In genomic region chrX:134654398-134655012, GRCh38 we compare ENCODE assay signal across 15 cellular contexts. TPM values are rescaled to one million over a fixed set of nuclear protein-coding genes. Genes with fewer than 3 reads are reported as not detected.
DNase-seq lines count a peak whose midpoint lies in the region; ATAC-seq and TF ChIP-seq lines count a peak whose summit lies in the region.
"Had no signal": no experiment of that assay in that cellular context is flagged by ENCODE, and none has a peak within 500 bp of the region (broad histone marks: within the 10 kb centered on the region; RNA-seq: fewer than 3 reads in every experiment).

No MANE protein-coding gene starts in this region.

- H3K27ac Mint-ChIP-seq in endothelial cell (ENCODE audit: unreplicated experiment): peak overlapping the region; percentile 57

- H3K4me1 Mint-ChIP-seq in endothelial cell (ENCODE audit: unreplicated experiment): peaks cover 30% of the 10 kb centered on the region

- no peak for TF ChIP-seq CTCF in endothelial cell (IDR thresholded peaks at IDR 0.05; ENCODE audit: unreplicated experiment)

- H3K4me3 Mint-ChIP-seq in endothelial cell (ENCODE audit: unreplicated experiment): no peak overlapping the region

- no peaks in the 10 kb centered on the region for H3K9me3 Mint-ChIP-seq in endothelial cell (ENCODE audit: unreplicated experiment)

- no peaks in the 10 kb centered on the region for H3K36me3 Mint-ChIP-seq in endothelial cell (ENCODE audit: low read depth, unreplicated experiment)

- ATAC-seq in HG03520 (IDR thresholded peaks at IDR 0.05; ENCODE audit: unreplicated experiment) (peak; percentile 66), HG02759 (IDR thresholded peaks at IDR 0.05; ENCODE audit: unreplicated experiment) (no peak)
- ATAC-seq: right cardiac atrium had no signal

- DNase-seq in activated effector memory CD4-positive, alpha-beta T cell treated with anti-CD3 and anti-CD28 coated beads, Interleukin-2, amount 50 U/mL, for 16 hours: peak; percentile 58
- no peak for DNase-seq in activated effector memory CD4-positive, alpha-beta T cell treated with Interleukin-2 at 50 U/mL for 16 hours
- DNase-seq in endothelial cell (ENCODE audit: low spot score): no peak
- peak; percentile 5 to 45 for DNase-seq in stimulated activated CD8-positive, alpha-beta memory T cell treated with anti-CD3 and anti-CD28 coated beads, Interleukin-7, amount 100 ng/mL, for 48 hours (ENCODE audit: extremely low read depth in 1 of 2, low read depth in 1 of 2)
- DNase-seq in NCI-H1436 (lab: John Stamatoyannopoulos, UW): no peak
- DNase-seq in NCI-H446 (lab: John Stamatoyannopoulos, UW): no peak
- DNase-seq: activated gamma-delta T cell treated with Interleukin-2 at 50 U/mL for 16 hours; effector memory CD4-positive, alpha-beta T cell; H7; mesendoderm; Peyer's patch; right cardiac atrium had no signal

- H3K27me3 Mint-ChIP-seq in endothelial cell (ENCODE audit: unreplicated experiment): no peaks in the 10 kb centered on the region

RNA-seq across cellular contexts. Expression of gene PLAC1, which starts 3.8 kb away (rescaled TPM):
- 0.72 TPM for total RNA-seq in endothelial cell (ENCODE audit: unreplicated experiment)
- total RNA-seq: frontal cortex, Peyer's patch, right cardiac atrium had no signal

Comparison
In these comparisons a context has a peak if more than half of its experiments do, and no peak if none do; other contexts are left out.
1. DNase-seq: peak in activated effector memory CD4-positive, alpha-beta T cell treated with anti-CD3 and anti-CD28 coated beads, Interleukin-2, amount 50 U/mL, for 16 hours (single experiment) and stimulated activated CD8-positive, alpha-beta memory T cell treated with anti-CD3 and anti-CD28 coated beads, Interleukin-7, amount 100 ng/mL, for 48 hours (2 of 2); none in activated effector memory CD4-positive, alpha-beta T cell treated with Interleukin-2 at 50 U/mL for 16 hours (single experiment), endothelial cell (single experiment), NCI-H1436 (single experiment) and NCI-H446 (0 of 2).